Comparison of ENCODE assay signal across 9 cellular contexts in genomic region chr2:227870710-227871374, GRCh38. TPM values are rescaled to one million over a fixed set of nuclear protein-coding genes. Genes with fewer than 3 reads are reported as not detected.
DNase-seq lines count a peak whose midpoint lies in the region; ATAC-seq, FAIRE-seq and TF ChIP-seq lines count a peak whose summit lies in the region.
"Had no signal": no experiment of that assay in that cellular context is flagged by ENCODE, and none has a peak within 500 bp of the region (broad histone marks: within the 10 kb centered on the region; RNA-seq: fewer than 3 reads in every experiment).

No MANE protein-coding gene starts in this region.

- no peaks in the 10 kb centered on the region for H3K27me3 ChIP-seq in fibroblast of lung (ENCODE audit: control insufficient read depth, insufficient read depth, low read length)

- H3K27ac ChIP-seq in fibroblast of lung (ENCODE audit: insufficient read depth, low read length) = peak overlapping the region; percentile 47

- peaks cover 33 to 44% of the 10 kb centered on the region in 2 donors for H3K27me3 Mint-ChIP-seq in T-cell

- DNase-seq in ELR (ENCODE audit: low read depth) = peak; percentile 96
- peak; percentile 91 for DNase-seq in RCC 7860 (ENCODE audit: low spot score)
- peak; percentile 68 to 98 for DNase-seq in fibroblast of lung (ENCODE audit: low read depth in 2 of 2)
- DNase-seq in non-pigmented ciliary epithelial cell (ENCODE audit: low read depth) = peak; percentile 91
- DNase-seq in T-cell = no peak
- no peak for DNase-seq in DMS153 (lab: John Stamatoyannopoulos, UW)
- DNase-seq in ureter (ENCODE audit: low spot score) = no peak
- DNase-seq in NCI-H2081 treated with DMSO at 0.1 percent for 48 hours (lab: John Stamatoyannopoulos, UW) = no peak

- H3K4me3 Mint-ChIP-seq in T-cell = peak overlapping the region in 1 of 3 donors; percentile 7

- H3K79me2 ChIP-seq in fibroblast of lung (ENCODE audit: control insufficient read depth, insufficient read depth, low read length) = no peaks in the 10 kb centered on the region

- peak overlapping the region; percentile 63 for H3K9ac ChIP-seq in fibroblast of lung (ENCODE audit: insufficient read depth, low read length)

- no peak overlapping the region for H3K27ac Mint-ChIP-seq in T-cell

- H3K9me3 ChIP-seq in fibroblast of lung (ENCODE audit: control insufficient read depth, insufficient read depth, low read depth, low read length) = no peaks in the 10 kb centered on the region

- no peaks in the 10 kb centered on the region for H3K36me3 Mint-ChIP-seq in T-cell

- POLR2A ChIA-PET in T-cell (lab: Charles Lee) = no interaction called here

- no peaks in the 10 kb centered on the region for H3K9me3 Mint-ChIP-seq in T-cell

- H4K20me1 ChIP-seq in fibroblast of lung (ENCODE audit: control insufficient read depth, extremely low read depth, insufficient read depth, low read length) = no peaks in the 10 kb centered on the region

- H3K4me2 ChIP-seq in fibroblast of lung (ENCODE audit: extremely low read depth, insufficient read depth, low read length) = peak overlapping the region; percentile 94

- CTCF ChIA-PET in T-cell (lab: Charles Lee) = interaction anchor here in 1 of 2 donors (0.9 kb wide), 1 partner anchor 9 kb away, joined by 4 read pairs; no protein-coding TSS in a partner anchor

- peaks cover 4% of the 10 kb centered on the region for H3K4me1 ChIP-seq in fibroblast of lung (ENCODE audit: control insufficient read depth, extremely low read depth, insufficient read depth, low read length)

- H2AFZ ChIP-seq in fibroblast of lung (ENCODE audit: low read length) = peak overlapping the region; percentile 83

- H3K4me3 ChIP-seq in fibroblast of lung (replicated peaks in 1 of 4; ENCODE audit: control extremely low read depth in 1 of 4, insufficient read depth in 1 of 4, low read depth in 3 of 4, low read length in 4 of 4) = peak overlapping the region; percentile 46 to 55 (median 50)

- no peak for ATAC-seq in T-cell (replicated peaks in 1 of 4)

- no peaks in the 10 kb centered on the region for H3K4me1 Mint-ChIP-seq in T-cell

- FAIRE-seq in RCC 7860 (lab: Jason Lieb, UNC) = peak; percentile 97

- H3K36me3 ChIP-seq in fibroblast of lung (ENCODE audit: control insufficient read depth, insufficient read depth, low read length) = no peaks in the 10 kb centered on the region

- TF ChIP-seq CTCF in fibroblast of lung (conservative IDR thresholded peaks at IDR 0.05 in 1 of 2, IDR thresholded peaks at IDR 0.05 in 1 of 2; ENCODE audit: low read depth in 1 of 2, low read length in 2 of 2) = no peak

RNA-seq across cellular contexts. Expression of gene DAW1, which starts 0.6 kb away (rescaled TPM):
- total RNA-seq in fibroblast of lung (not detected in 2 replicates), T-cell (not detected), ureter (not detected)
- 0.11 and 0.12 TPM in 2 replicates for polyA plus RNA-seq in fibroblast of lung
- polyA plus RNA-seq in fibroblast of lung (2012) = not detected in 2 replicates
- polyA minus RNA-seq in fibroblast of lung (ENCODE audit: low replicate concordance) = not detected in 2 replicates
- total RNA-seq: SK-MEL-5 had no signal

RNA-seq across cellular contexts. Expression of gene CCL20, which starts 57.2 kb away (rescaled TPM):
- total RNA-seq in fibroblast of lung = not detected in 2 replicates
- polyA plus RNA-seq in fibroblast of lung = 0.23 TPM in 1 of 2 replicates, not detected in the other
- polyA plus RNA-seq in fibroblast of lung (2012) = 0.23 TPM in 1 of 2 replicates, not detected in the other
- not detected in 2 replicates for polyA minus RNA-seq in fibroblast of lung (ENCODE audit: low replicate concordance)
- total RNA-seq in T-cell = 1 to 10 TPM in 3 of 5 donors, not detected in 2; 1.8 to 3.0 (median 1.9) TPM
- 2.3 TPM for total RNA-seq in ureter

Comparison
In these comparisons a context has a peak if more than half of its experiments do, and no peak if none do; other contexts are left out.
1. DNase-seq: peak in ELR (single experiment), RCC 7860 (single experiment), fibroblast of lung (2 of 2) and non-pigmented ciliary epithelial cell (single experiment); none in T-cell (0 of 34), DMS153 (single experiment), ureter (single experiment) and NCI-H2081 treated with DMSO at 0.1 percent for 48 hours (single experiment).